ENCODE assay signal across 9 cellular contexts in genomic region chr3:115436767-115437301, GRCh38.
DNase-seq lines count a peak whose midpoint lies in the region; ATAC-seq and TF ChIP-seq lines count a peak whose summit lies in the region.
"Had no signal": no experiment of that assay in that cellular context is flagged by ENCODE, and none has a peak within 500 bp of the region (broad histone marks: within the 10 kb centered on the region; RNA-seq: fewer than 3 reads in every experiment).

No MANE protein-coding gene starts in this region.

- H3K27me3 Mint-ChIP-seq in CD4-positive, alpha-beta memory T cell = no peaks in the 10 kb centered on the region

- no peak overlapping the region for H3K4me3 Mint-ChIP-seq in CD4-positive, alpha-beta memory T cell

- H3K36me3 Mint-ChIP-seq in CD4-positive, alpha-beta memory T cell = no peaks in the 10 kb centered on the region

- H3K4me1 ChIP-seq in CD4-positive, alpha-beta memory T cell (ENCODE audit: insufficient read depth, low read length) = no peaks in the 10 kb centered on the region
- no peaks in the 10 kb centered on the region for H3K4me1 ChIP-seq in lower lobe of right lung

- CTCF ChIA-PET in CD4-positive, alpha-beta memory T cell (lab: Charles Lee; ENCODE audit: partially characterized antibody) = no interaction called here

- H3K9me3 ChIP-seq in CD4-positive, alpha-beta memory T cell (ENCODE audit: control insufficient read depth in 1 of 2, low read length in 2 of 2) = no peaks in the 10 kb centered on the region
- no peaks in the 10 kb centered on the region for H3K9me3 ChIP-seq in lower lobe of right lung

- no peaks in the 10 kb centered on the region for H3K36me3 ChIP-seq in CD4-positive, alpha-beta memory T cell (ENCODE audit: insufficient read depth, low read length)
- no peaks in the 10 kb centered on the region for H3K36me3 ChIP-seq in lower lobe of right lung

- no peaks in the 10 kb centered on the region for H3K27me3 ChIP-seq in CD4-positive, alpha-beta memory T cell (ENCODE audit: insufficient read depth, low read length)
- H3K27me3 ChIP-seq in lower lobe of right lung (ENCODE audit: low read depth) = no peaks in the 10 kb centered on the region

- ATAC-seq in HG02970 (IDR thresholded peaks at IDR 0.05; ENCODE audit: low FRiP score, unreplicated experiment) = no peak
- no peak for ATAC-seq in lower lobe of right lung
- no peak for ATAC-seq in HG03342 (IDR thresholded peaks at IDR 0.05; ENCODE audit: unreplicated experiment)

- POLR2A ChIA-PET in CD4-positive, alpha-beta memory T cell (lab: Charles Lee; ENCODE audit: partially characterized antibody) = no interaction called here

- H3K4me3 ChIP-seq in fibroblast of the aortic adventitia (ENCODE audit: low read depth, low read length) = no peak overlapping the region
- H3K4me3 ChIP-seq in CD4-positive, alpha-beta memory T cell (ENCODE audit: low read length in 2 of 2) = no peak overlapping the region
- no peak overlapping the region for H3K4me3 ChIP-seq in lower lobe of right lung

- no peaks in the 10 kb centered on the region for H3K4me1 Mint-ChIP-seq in CD4-positive, alpha-beta memory T cell

- TF ChIP-seq CTCF in fibroblast of the aortic adventitia (IDR thresholded peaks at IDR 0.05; ENCODE audit: insufficient read depth, low read length) (peak; percentile 56), lower lobe of right lung (IDR thresholded peaks at IDR 0.05) (no peak)

- no peak overlapping the region for H3K27ac ChIP-seq in CD4-positive, alpha-beta memory T cell (ENCODE audit: low read depth, low read length)
- H3K27ac ChIP-seq in lower lobe of right lung = no peak overlapping the region

- H3K9me3 Mint-ChIP-seq in CD4-positive, alpha-beta memory T cell = no peaks in the 10 kb centered on the region

- intact Hi-C loops in CD4-positive, alpha-beta memory T cell (cut with micrococcal nuclease) = no loop called here
- intact Hi-C loops in lower lobe of right lung (cut with DNase I) = no loop called here

- DNase-seq in 8988T = peak; percentile 11
- DNase-seq in GOT3 (lab: John Stamatoyannopoulos, UW) = peak; percentile 34
- peak; percentile 22 for DNase-seq in SHP77 (lab: John Stamatoyannopoulos, UW)
- peak; percentile 96 for DNase-seq in fibroblast of the aortic adventitia (ENCODE audit: low read depth)
- no peak for DNase-seq in CD4-positive, alpha-beta memory T cell
- no peak for DNase-seq in lower lobe of right lung
- DNase-seq: NCI-H345 had no signal

- H3K27ac Mint-ChIP-seq in CD4-positive, alpha-beta memory T cell = no peak overlapping the region

Comparison
In these comparisons a context has a peak if more than half of its experiments do, and no peak if none do; other contexts are left out.
1. DNase-seq: peak in 8988T (single experiment), GOT3 (single experiment), SHP77 (2 of 2) and fibroblast of the aortic adventitia (single experiment); none in CD4-positive, alpha-beta memory T cell (0 of 5) and lower lobe of right lung (single experiment).